Comparison of ENCODE assay signal across 8 cellular contexts in genomic region chr17:75633484-75634375, GRCh38. TPM values are rescaled to one million over a fixed set of nuclear protein-coding genes. Genes with fewer than 3 reads are reported as not detected.
DNase-seq lines count a peak whose midpoint lies in the region; FAIRE-seq and TF ChIP-seq lines count a peak whose summit lies in the region.

No MANE protein-coding gene starts in this region.

- peak overlapping the region in 2 of 4 donors; percentile 1 to 31 for H3K4me3 ChIP-seq in Peyer's patch
- H3K4me3 ChIP-seq in transverse colon: peak overlapping the region in 1 of 4 donors; percentile 1

- in situ Hi-C loops in transverse colon (cut with MboI; ENCODE audit: low pct_ligation_motif_present in 1 of 4, low pct_unique_long_range_greater_than_20kb in 1 of 4, low sequenced_read_pairs in 3 of 4): no loop called here

- H3K36me3 ChIP-seq in Peyer's patch (peaks cover 0 to 3% (median 0%) of the 10 kb centered on the region in 3 donors), transverse colon (no peaks in the 10 kb centered on the region)

- H3K9me3 ChIP-seq in Peyer's patch: no peaks in the 10 kb centered on the region
- H3K9me3 ChIP-seq in transverse colon: no peaks in the 10 kb centered on the region

- no peak for TF ChIP-seq EP300 in transverse colon (IDR thresholded peaks at IDR 0.05; ENCODE audit: low read depth)

- DNase-seq in DMS 273 treated with DMSO at 0.1 percent for 48 hours (lab: John Stamatoyannopoulos, UW) (peak; percentile 86), Kasumi-1 (lab: John Stamatoyannopoulos, UW) (peak; percentile 97 to 99), Peyer's patch (peak; percentile 54 to 93 (median 89)), frontal cortex (ENCODE audit: low spot score in 2 of 2) (peak; percentile 75 to 90), non-pigmented ciliary epithelial cell (ENCODE audit: low read depth) (peak; percentile 67), transverse colon (peak; percentile 92), cerebellar nuclear complex (lab: John Stamatoyannopoulos, UW) (no peak)
- peak; percentile 46 for DNase-seq in activated naive CD4-positive, alpha-beta T cell treated with Interleukin-2 at 50 U/mL for 16 hours

- peak in 5 of 6 experiments; percentile 3 to 64 (median 53) for TF ChIP-seq CTCF in Peyer's patch (IDR thresholded peaks at IDR 0.05)
- peak; percentile 31 to 63 (median 60) for TF ChIP-seq CTCF in transverse colon (IDR thresholded peaks at IDR 0.05)

- WGBS in transverse colon (ENCODE audit: low coverage in 1 of 2), 2 donors: 16 to 20% methylated on average over 4 to 25 of the region's 28 CpGs

- H3K27me3 ChIP-seq in Peyer's patch (no peaks in the 10 kb centered on the region), transverse colon (no peaks in the 10 kb centered on the region)

- peak overlapping the region; percentile 45 to 88 (median 66) for H3K27ac ChIP-seq in Peyer's patch
- peak overlapping the region; percentile 72 to 84 (median 81) for H3K27ac ChIP-seq in transverse colon

- H3K4me1 ChIP-seq in Peyer's patch (peaks cover 5 to 63% (median 9%) of the 10 kb centered on the region in 4 donors), transverse colon (peaks cover 12 to 46% (median 39%) of the 10 kb centered on the region in 4 donors)

- TF ChIP-seq POLR2A in Peyer's patch (IDR thresholded peaks at IDR 0.05): no peak
- peak; percentile 26 for TF ChIP-seq POLR2A in transverse colon (IDR thresholded peaks at IDR 0.05)

- no peak for FAIRE-seq in frontal cortex (lab: Jason Lieb, UNC)

- intact Hi-C loops in transverse colon (cut with DNase I; ENCODE audit: low total_unique reads): loop anchor here (2.0 kb wide), 1 partner anchor 117 kb away; no protein-coding TSS in a partner anchor

RNA-seq across cellular contexts. Expression of gene SMIM5, which starts 0.5 kb away (rescaled TPM):
- total RNA-seq in Peyer's patch (100 to 1,000 TPM in 1 of 4 donors, 10 to 100 TPM in 2, not detected in 1; 68.8 to 161 (median 97.1) TPM), frontal cortex (under 0.01 TPM), transverse colon (10 to 100 TPM in 3 of 4 donors, not detected in 1; 31.3 to 71.4 (median 50.0) TPM)

RNA-seq across cellular contexts. Expression of gene RECQL5, which starts 33.2 kb away (rescaled TPM):
- 10 to 100 TPM; 26.3 to 85.0 (median 44.1) TPM for total RNA-seq in Peyer's patch
- total RNA-seq in frontal cortex: 6.1 TPM
- 100 to 1,000 TPM in 2 of 4 donors, 10 to 100 TPM in 2; 25.1 to 129 (median 80.3) TPM for total RNA-seq in transverse colon

RNA-seq across cellular contexts. Expression of gene SAP30BP, which starts 33.4 kb away (rescaled TPM):
- total RNA-seq in Peyer's patch: 100 to 1,000 TPM in 2 of 4 donors, 10 to 100 TPM in 2; 65.3 to 117 (median 101) TPM
- 39.9 TPM for total RNA-seq in frontal cortex
- 10 to 100 TPM; 49.0 to 83.8 (median 71.4) TPM for total RNA-seq in transverse colon

RNA-seq across cellular contexts. Expression of gene MYO15B, which starts 46.1 kb away (rescaled TPM):
- total RNA-seq in Peyer's patch (1,000 to 10,000 TPM in 3 of 4 donors, 100 to 1,000 TPM in 1; 552 to 2,671 (median 1,951) TPM), frontal cortex (19.6 TPM), transverse colon (1,000 to 10,000 TPM in 1 of 4 donors, 100 to 1,000 TPM in 2, 10 to 100 TPM in 1; 59.3 to 1,778 (median 829) TPM)

Comparison
In these comparisons a context has a peak if more than half of its experiments do, and no peak if none do; other contexts are left out.
1. DNase-seq: peak in DMS 273 treated with DMSO at 0.1 percent for 48 hours (single experiment), Kasumi-1 (2 of 2), Peyer's patch (3 of 3), activated naive CD4-positive, alpha-beta T cell treated with Interleukin-2 at 50 U/mL for 16 hours (single experiment), frontal cortex (2 of 2), non-pigmented ciliary epithelial cell (single experiment) and transverse colon (single experiment); none in cerebellar nuclear complex (0 of 2).